Comparison of ENCODE assay signal across 1 cellular context in the genomic region with DNA sequence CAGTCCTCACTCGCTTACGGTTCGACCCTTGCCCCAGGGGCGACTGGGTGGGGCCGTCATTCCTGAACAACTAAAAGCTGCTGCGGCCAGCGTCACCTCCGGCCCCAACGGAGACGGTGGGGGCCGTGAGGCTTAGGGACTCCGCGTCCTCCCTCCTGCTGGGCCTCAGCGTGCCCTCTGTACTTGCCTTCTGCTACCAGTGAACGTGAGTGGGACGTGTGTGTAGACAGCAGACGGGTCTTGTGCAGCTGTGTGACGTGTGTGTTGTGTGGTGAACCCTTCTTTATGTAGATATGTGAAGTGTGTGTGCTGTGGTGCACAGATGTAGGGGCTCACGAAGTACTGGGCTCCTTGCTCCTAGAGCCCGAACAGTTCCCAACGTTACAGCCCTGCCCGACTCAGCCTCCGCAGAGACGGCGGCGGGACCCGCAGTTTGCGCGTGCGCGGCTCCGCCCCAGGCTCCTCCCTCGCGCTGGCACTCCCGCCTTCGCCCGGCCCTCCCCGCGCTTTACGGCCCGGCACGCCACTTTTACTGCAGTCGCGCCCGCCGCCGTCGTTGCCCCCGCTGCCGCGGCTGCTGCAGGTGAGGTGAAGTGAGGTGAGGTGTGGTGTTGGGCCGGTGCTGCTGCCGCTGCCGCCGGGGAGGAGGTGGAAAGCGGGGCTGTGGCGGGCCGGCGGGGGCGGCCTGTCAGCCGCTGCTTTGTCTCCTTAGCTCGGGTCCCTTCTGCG.
TF ChIP-seq lines count a peak whose summit lies in the region.

A gene (plus strand): TSS at position 535 of the 729 bp plus-strand sequence. CDS start 235 bp downstream, outside the sequence.

TF ChIP-seq in HepG2, 621 proteins besides CTCF, POLR2A, EP300 and RAD21 (continued from another document and continues in another):
- TF ChIP-seq, protein P1, sequence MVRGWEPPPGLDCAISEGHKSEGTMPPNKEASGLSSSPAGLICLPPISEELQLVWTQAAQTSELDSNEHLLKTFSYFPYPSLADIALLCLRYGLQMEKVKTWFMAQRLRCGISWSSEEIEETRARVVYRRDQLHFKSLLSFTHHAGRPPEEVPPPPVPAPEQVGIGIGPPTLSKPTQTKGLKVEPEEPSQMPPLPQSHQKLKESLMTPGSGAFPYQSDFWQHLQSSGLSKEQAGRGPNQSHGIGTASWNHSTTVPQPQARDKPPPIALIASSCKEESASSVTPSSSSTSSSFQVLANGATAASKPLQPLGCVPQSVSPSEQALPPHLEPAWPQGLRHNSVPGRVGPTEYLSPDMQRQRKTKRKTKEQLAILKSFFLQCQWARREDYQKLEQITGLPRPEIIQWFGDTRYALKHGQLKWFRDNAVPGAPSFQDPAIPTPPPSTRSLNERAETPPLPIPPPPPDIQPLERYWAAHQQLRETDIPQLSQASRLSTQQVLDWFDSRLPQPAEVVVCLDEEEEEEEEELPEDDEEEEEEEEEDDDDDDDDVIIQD (CRISPR knock-in tag; IDR thresholded peaks at IDR 0.05; ENCODE audit: low read depth), result no peak
- TF ChIP-seq SETDB1 (CRISPR knock-in tag; IDR thresholded peaks at IDR 0.05; ENCODE audit: borderline replicate concordance), result no peak
- no peak; the same call in 1 of the 2 replicates for TF ChIP-seq NR1H2 (CRISPR knock-in tag; IDR thresholded peaks at IDR 0.05; ENCODE audit: borderline replicate concordance, low read depth)
- no peak for TF ChIP-seq ZNF570 (CRISPR knock-in tag; IDR thresholded peaks at IDR 0.05; ENCODE audit: borderline replicate concordance)
- TF ChIP-seq CBX1 (IDR thresholded peaks at IDR 0.05; ENCODE audit: low read depth), result peak; percentile 76
- peak; percentile 52; the same call in 1 of the 2 replicates for TF ChIP-seq NR2F6 (IDR thresholded peaks at IDR 0.05)
- TF ChIP-seq NR2F6 (CRISPR knock-in tag; IDR thresholded peaks at IDR 0.05), result no peak
- peak; percentile 88 for TF ChIP-seq KMT2A (CRISPR knock-in tag; IDR thresholded peaks at IDR 0.05)
- TF ChIP-seq ZNF776 (CRISPR knock-in tag; IDR thresholded peaks at IDR 0.05), result peak; percentile 97
- peak; percentile 61 for TF ChIP-seq HOXD1 (CRISPR knock-in tag; IDR thresholded peaks at IDR 0.05)
- TF ChIP-seq ZNF430 (CRISPR knock-in tag; IDR thresholded peaks at IDR 0.05), result no peak
- TF ChIP-seq ZNF543 (CRISPR knock-in tag; IDR thresholded peaks at IDR 0.05), result no peak
- no peak for TF ChIP-seq U2AF1 (optimal IDR thresholded peaks at IDR 0.05; ENCODE audit: low read depth, low read length)
- TF ChIP-seq, protein P2, sequence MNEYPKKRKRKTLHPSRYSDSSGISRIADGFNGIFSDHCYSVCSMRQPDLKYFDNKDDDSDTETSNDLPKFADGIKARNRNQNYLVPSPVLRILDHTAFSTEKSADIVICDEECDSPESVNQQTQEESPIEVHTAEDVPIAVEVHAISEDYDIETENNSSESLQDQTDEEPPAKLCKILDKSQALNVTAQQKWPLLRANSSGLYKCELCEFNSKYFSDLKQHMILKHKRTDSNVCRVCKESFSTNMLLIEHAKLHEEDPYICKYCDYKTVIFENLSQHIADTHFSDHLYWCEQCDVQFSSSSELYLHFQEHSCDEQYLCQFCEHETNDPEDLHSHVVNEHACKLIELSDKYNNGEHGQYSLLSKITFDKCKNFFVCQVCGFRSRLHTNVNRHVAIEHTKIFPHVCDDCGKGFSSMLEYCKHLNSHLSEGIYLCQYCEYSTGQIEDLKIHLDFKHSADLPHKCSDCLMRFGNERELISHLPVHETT (CRISPR knock-in tag; conservative IDR thresholded peaks at IDR 0.05), result peak; percentile 32
- no peak for TF ChIP-seq RAD51 (IDR thresholded peaks at IDR 0.05; ENCODE audit: borderline replicate concordance)
- TF ChIP-seq GPN1 (CRISPR knock-in tag; IDR thresholded peaks at IDR 0.05; ENCODE audit: borderline replicate concordance), result no peak
- TF ChIP-seq CREB1 (IDR thresholded peaks at IDR 0.05), result peak; percentile 79
- TF ChIP-seq CREB1 (CRISPR knock-in tag; IDR thresholded peaks at IDR 0.05), result peak; percentile 58
- TF ChIP-seq, protein P3, sequence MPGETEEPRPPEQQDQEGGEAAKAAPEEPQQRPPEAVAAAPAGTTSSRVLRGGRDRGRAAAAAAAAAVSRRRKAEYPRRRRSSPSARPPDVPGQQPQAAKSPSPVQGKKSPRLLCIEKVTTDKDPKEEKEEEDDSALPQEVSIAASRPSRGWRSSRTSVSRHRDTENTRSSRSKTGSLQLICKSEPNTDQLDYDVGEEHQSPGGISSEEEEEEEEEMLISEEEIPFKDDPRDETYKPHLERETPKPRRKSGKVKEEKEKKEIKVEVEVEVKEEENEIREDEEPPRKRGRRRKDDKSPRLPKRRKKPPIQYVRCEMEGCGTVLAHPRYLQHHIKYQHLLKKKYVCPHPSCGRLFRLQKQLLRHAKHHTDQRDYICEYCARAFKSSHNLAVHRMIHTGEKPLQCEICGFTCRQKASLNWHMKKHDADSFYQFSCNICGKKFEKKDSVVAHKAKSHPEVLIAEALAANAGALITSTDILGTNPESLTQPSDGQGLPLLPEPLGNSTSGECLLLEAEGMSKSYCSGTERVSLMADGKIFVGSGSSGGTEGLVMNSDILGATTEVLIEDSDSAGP (CRISPR knock-in tag; IDR thresholded peaks at IDR 0.05; ENCODE audit: borderline replicate concordance), result peak; percentile 96
- peak; percentile 88 for TF ChIP-seq ARHGAP35 (CRISPR knock-in tag; IDR thresholded peaks at IDR 0.05; ENCODE audit: borderline replicate concordance)
- TF ChIP-seq, protein P4, sequence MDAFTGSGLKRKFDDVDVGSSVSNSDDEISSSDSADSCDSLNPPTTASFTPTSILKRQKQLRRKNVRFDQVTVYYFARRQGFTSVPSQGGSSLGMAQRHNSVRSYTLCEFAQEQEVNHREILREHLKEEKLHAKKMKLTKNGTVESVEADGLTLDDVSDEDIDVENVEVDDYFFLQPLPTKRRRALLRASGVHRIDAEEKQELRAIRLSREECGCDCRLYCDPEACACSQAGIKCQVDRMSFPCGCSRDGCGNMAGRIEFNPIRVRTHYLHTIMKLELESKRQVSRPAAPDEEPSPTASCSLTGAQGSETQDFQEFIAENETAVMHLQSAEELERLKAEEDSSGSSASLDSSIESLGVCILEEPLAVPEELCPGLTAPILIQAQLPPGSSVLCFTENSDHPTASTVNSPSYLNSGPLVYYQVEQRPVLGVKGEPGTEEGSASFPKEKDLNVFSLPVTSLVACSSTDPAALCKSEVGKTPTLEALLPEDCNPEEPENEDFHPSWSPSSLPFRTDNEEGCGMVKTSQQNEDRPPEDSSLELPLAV (CRISPR knock-in tag; conservative IDR thresholded peaks at IDR 0.05; ENCODE audit: low read depth), result no peak
- TF ChIP-seq ZNF143 (CRISPR knock-in tag; IDR thresholded peaks at IDR 0.05), result peak; percentile 56
- no peak for TF ChIP-seq TCF12 (IDR thresholded peaks at IDR 0.05)
- TF ChIP-seq TCF12 (CRISPR knock-in tag; IDR thresholded peaks at IDR 0.05), result peak; percentile 74; the same call in 1 of the 2 replicates
- peak; percentile 96 for TF ChIP-seq ZBTB7A (CRISPR knock-in tag; IDR thresholded peaks at IDR 0.05)
- peak; percentile 95; the same call in 1 of the 2 replicates for TF ChIP-seq DNMT1 (CRISPR knock-in tag; IDR thresholded peaks at IDR 0.05)
- TF ChIP-seq, protein P5, sequence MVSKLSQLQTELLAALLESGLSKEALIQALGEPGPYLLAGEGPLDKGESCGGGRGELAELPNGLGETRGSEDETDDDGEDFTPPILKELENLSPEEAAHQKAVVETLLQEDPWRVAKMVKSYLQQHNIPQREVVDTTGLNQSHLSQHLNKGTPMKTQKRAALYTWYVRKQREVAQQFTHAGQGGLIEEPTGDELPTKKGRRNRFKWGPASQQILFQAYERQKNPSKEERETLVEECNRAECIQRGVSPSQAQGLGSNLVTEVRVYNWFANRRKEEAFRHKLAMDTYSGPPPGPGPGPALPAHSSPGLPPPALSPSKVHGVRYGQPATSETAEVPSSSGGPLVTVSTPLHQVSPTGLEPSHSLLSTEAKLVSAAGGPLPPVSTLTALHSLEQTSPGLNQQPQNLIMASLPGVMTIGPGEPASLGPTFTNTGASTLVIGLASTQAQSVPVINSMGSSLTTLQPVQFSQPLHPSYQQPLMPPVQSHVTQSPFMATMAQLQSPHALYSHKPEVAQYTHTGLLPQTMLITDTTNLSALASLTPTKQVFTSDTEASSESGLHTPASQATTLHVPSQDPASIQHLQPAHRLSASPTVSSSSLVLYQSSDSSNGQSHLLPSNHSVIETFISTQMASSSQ (IDR thresholded peaks at IDR 0.05; ENCODE audit: low read depth), result no peak
- TF ChIP-seq, protein P5 (CRISPR knock-in tag; IDR thresholded peaks at IDR 0.05; ENCODE audit: borderline replicate concordance), result peak; percentile 56; the same call in 1 of the 2 replicates
- TF ChIP-seq MTF1 (CRISPR knock-in tag; IDR thresholded peaks at IDR 0.05), result no peak; the same call in 1 of the 2 replicates
- TF ChIP-seq SIN3B (IDR thresholded peaks at IDR 0.05; ENCODE audit: low read length), result peak; percentile 17; the same call in 1 of the 2 replicates
- TF ChIP-seq, protein P6, sequence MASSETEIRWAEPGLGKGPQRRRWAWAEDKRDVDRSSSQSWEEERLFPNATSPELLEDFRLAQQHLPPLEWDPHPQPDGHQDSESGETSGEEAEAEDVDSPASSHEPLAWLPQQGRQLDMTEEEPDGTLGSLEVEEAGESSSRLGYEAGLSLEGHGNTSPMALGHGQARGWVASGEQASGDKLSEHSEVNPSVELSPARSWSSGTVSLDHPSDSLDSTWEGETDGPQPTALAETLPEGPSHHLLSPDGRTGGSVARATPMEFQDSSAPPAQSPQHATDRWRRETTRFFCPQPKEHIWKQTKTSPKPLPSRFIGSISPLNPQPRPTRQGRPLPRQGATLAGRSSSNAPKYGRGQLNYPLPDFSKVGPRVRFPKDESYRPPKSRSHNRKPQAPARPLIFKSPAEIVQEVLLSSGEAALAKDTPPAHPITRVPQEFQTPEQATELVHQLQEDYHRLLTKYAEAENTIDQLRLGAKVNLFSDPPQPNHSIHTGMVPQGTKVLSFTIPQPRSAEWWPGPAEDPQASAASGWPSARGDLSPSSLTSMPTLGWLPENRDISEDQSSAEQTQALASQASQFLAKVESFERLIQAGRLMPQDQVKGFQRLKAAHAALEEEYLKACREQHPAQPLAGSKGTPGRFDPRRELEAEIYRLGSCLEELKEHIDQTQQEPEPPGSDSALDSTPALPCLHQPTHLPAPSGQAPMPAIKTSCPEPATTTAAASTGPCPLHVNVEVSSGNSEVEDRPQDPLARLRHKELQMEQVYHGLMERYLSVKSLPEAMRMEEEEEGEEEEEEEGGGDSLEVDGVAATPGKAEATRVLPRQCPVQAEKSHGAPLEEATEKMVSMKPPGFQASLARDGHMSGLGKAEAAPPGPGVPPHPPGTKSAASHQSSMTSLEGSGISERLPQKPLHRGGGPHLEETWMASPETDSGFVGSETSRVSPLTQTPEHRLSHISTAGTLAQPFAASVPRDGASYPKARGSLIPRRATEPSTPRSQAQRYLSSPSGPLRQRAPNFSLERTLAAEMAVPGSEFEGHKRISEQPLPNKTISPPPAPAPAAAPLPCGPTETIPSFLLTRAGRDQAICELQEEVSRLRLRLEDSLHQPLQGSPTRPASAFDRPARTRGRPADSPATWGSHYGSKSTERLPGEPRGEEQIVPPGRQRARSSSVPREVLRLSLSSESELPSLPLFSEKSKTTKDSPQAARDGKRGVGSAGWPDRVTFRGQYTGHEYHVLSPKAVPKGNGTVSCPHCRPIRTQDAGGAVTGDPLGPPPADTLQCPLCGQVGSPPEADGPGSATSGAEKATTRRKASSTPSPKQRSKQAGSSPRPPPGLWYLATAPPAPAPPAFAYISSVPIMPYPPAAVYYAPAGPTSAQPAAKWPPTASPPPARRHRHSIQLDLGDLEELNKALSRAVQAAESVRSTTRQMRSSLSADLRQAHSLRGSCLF (CRISPR knock-in tag; IDR thresholded peaks at IDR 0.05; ENCODE audit: borderline replicate concordance), result no peak; the same call in 1 of the 2 replicates
- TF ChIP-seq ZFY (CRISPR knock-in tag; IDR thresholded peaks at IDR 0.05), result peak; percentile 96
